ENCODE assay signal across 12 cellular contexts in genomic region chr3:72625616-72626337, GRCh38.
DNase-seq lines count a peak whose midpoint lies in the region; ATAC-seq and TF ChIP-seq lines count a peak whose summit lies in the region.
"Had no signal": no experiment of that assay in that cellular context is flagged by ENCODE, and none has a peak within 500 bp of the region (broad histone marks: within the 10 kb centered on the region; RNA-seq: fewer than 3 reads in every experiment).

No MANE protein-coding gene starts in this region.

- no peaks in the 10 kb centered on the region for H3K27me3 Mint-ChIP-seq in stimulated activated naive CD8-positive, alpha-beta T cell treated with anti-CD3 and anti-CD28 coated beads, Interleukin-15, amount 100 ng/mL, for 72 hours

- H3K9me3 ChIP-seq in upper lobe of right lung, result no peaks in the 10 kb centered on the region
- no peaks in the 10 kb centered on the region for H3K9me3 ChIP-seq in ascending aorta

- no peak overlapping the region for H3K4me2 ChIP-seq in mesendoderm (ENCODE audit: low read length)

- peaks cover 37% of the 10 kb centered on the region for H3K4me1 Mint-ChIP-seq in stimulated activated naive CD8-positive, alpha-beta T cell treated with anti-CD3 and anti-CD28 coated beads, Interleukin-15, amount 100 ng/mL, for 72 hours

- no peaks in the 10 kb centered on the region for H3K4me1 ChIP-seq in upper lobe of right lung
- H3K4me1 ChIP-seq in mesendoderm (ENCODE audit: control insufficient read depth, low read depth, low read length), result peaks cover 6% of the 10 kb centered on the region
- no peaks in the 10 kb centered on the region for H3K4me1 ChIP-seq in ascending aorta

- H4K5ac ChIP-seq in mesendoderm (ENCODE audit: low read length), result no peak overlapping the region

- DNase-seq in stimulated activated naive CD8-positive, alpha-beta T cell treated with anti-CD3 and anti-CD28 coated beads, Interleukin-15, Interleukin-2, amounts not matched to agents 100 U/mL and 50 U/mL, for 24 hours, result no peak
- DNase-seq in stimulated activated naive CD8-positive, alpha-beta T cell treated with anti-CD3 and anti-CD28 coated beads, Interleukin-15, amount 100 ng/mL, for 72 hours, result no peak
- peak; percentile 81 for DNase-seq in RPMI7951 (ENCODE audit: low read depth)
- peak; percentile 41 for DNase-seq in fibroblast of the conjunctiva (ENCODE audit: low read depth)
- DNase-seq in upper lobe of right lung, result no peak
- no peak for DNase-seq in hippocampal formation (lab: John Stamatoyannopoulos, UW)
- DNase-seq in mesendoderm, result no peak
- DNase-seq in ascending aorta (ENCODE audit: low spot score in 2 of 2), result no peak
- DNase-seq: anterior cingulate cortex; CD4-positive, CD25-positive, alpha-beta regulatory T cell; foreskin melanocyte; NCI-H1092 had no signal

- H3K4me3 Mint-ChIP-seq in stimulated activated naive CD8-positive, alpha-beta T cell treated with anti-CD3 and anti-CD28 coated beads, Interleukin-15, amount 100 ng/mL, for 72 hours, result no peak overlapping the region
- H3K4me3 Mint-ChIP-seq: CD4-positive, CD25-positive, alpha-beta regulatory T cell had no signal

- H4K8ac ChIP-seq in mesendoderm (ENCODE audit: low read depth, low read length), result no peak overlapping the region

- H2BK15ac ChIP-seq in mesendoderm (replicated peaks; ENCODE audit: low read depth), result no peak overlapping the region

- no peak overlapping the region for H3K27ac Mint-ChIP-seq in stimulated activated naive CD8-positive, alpha-beta T cell treated with anti-CD3 and anti-CD28 coated beads, Interleukin-15, amount 100 ng/mL, for 72 hours
- H3K27ac Mint-ChIP-seq: CD4-positive, CD25-positive, alpha-beta regulatory T cell had no signal

- H2AK5ac ChIP-seq in mesendoderm (ENCODE audit: low read length), result no peak overlapping the region

- ATAC-seq in stimulated activated naive CD8-positive, alpha-beta T cell treated with anti-CD3 and anti-CD28 coated beads, Interleukin-15, Interleukin-2, amounts not matched to agents 100 U/mL and 50 U/mL, for 24 hours, result peak; percentile 70
- no peak for ATAC-seq in stimulated activated naive CD8-positive, alpha-beta T cell treated with anti-CD3 and anti-CD28 coated beads, Interleukin-15, amount 100 ng/mL, for 72 hours
- peak; percentile 68 for ATAC-seq in upper lobe of right lung

- peaks cover 8 to 10% of the 10 kb centered on the region in 2 donors for H3K9me3 Mint-ChIP-seq in stimulated activated naive CD8-positive, alpha-beta T cell treated with anti-CD3 and anti-CD28 coated beads, Interleukin-15, amount 100 ng/mL, for 72 hours

- H3K23ac ChIP-seq in mesendoderm (ENCODE audit: low read length), result no peak overlapping the region

- no peak for TF ChIP-seq CTCF in upper lobe of right lung (IDR thresholded peaks at IDR 0.05)
- TF ChIP-seq CTCF in ascending aorta (IDR thresholded peaks at IDR 0.05), result no peak

- no peaks in the 10 kb centered on the region for H3K79me1 ChIP-seq in mesendoderm (ENCODE audit: low read length)

- intact Hi-C loops in upper lobe of right lung (cut with DNase I), result no loop called here
- intact Hi-C loops in ascending aorta (cut with DNase I), result no loop called here

- no peak overlapping the region for H3K9ac ChIP-seq in mesendoderm (ENCODE audit: low read length)

- no peak overlapping the region for H3K56ac ChIP-seq in mesendoderm (ENCODE audit: low read length)

- no peak overlapping the region for H3K18ac ChIP-seq in mesendoderm (ENCODE audit: low read length)

- no peak overlapping the region for H2BK120ac ChIP-seq in mesendoderm (ENCODE audit: low read depth, low read length)

- H3K4ac ChIP-seq in mesendoderm (ENCODE audit: low read depth, low read length), result no peak overlapping the region

- H3K79me2 ChIP-seq in mesendoderm (ENCODE audit: control insufficient read depth, insufficient read depth, low read length), result no peaks in the 10 kb centered on the region

- no peak overlapping the region for H2BK5ac ChIP-seq in mesendoderm (ENCODE audit: low read length)

- H3K27me3 ChIP-seq in upper lobe of right lung (no peaks in the 10 kb centered on the region), mesendoderm (ENCODE audit: insufficient read depth, low read length, poor library complexity) (no peaks in the 10 kb centered on the region), ascending aorta (no peaks in the 10 kb centered on the region)

- no CpG with 5 or more reads among the region's 14 CpGs for WGBS in mesendoderm (ENCODE audit: extremely low coverage, insufficient coverage, low lambda C conversion rate)

- no peak overlapping the region for H3K4me3 ChIP-seq in upper lobe of right lung
- H3K4me3 ChIP-seq in mesendoderm (ENCODE audit: low read length), result no peak overlapping the region
- no peak overlapping the region for H3K4me3 ChIP-seq in ascending aorta

- H3K27ac ChIP-seq in upper lobe of right lung (no peak overlapping the region), mesendoderm (ENCODE audit: low read depth, low read length) (no peak overlapping the region), ascending aorta (no peak overlapping the region)

- no peaks in the 10 kb centered on the region for H3K36me3 ChIP-seq in upper lobe of right lung
- H3K36me3 ChIP-seq in mesendoderm (ENCODE audit: control insufficient read depth, insufficient read depth, low read length), result no peaks in the 10 kb centered on the region
- H3K36me3 ChIP-seq in ascending aorta, result no peaks in the 10 kb centered on the region

Comparison
In these comparisons a context has a peak if more than half of its experiments do, and no peak if none do; other contexts are left out.
1. DNase-seq: peak in RPMI7951 (single experiment) and fibroblast of the conjunctiva (single experiment); none in stimulated activated naive CD8-positive, alpha-beta T cell treated with anti-CD3 and anti-CD28 coated beads, Interleukin-15, Interleukin-2, amounts not matched to agents 100 U/mL and 50 U/mL, for 24 hours (single experiment), stimulated activated naive CD8-positive, alpha-beta T cell treated with anti-CD3 and anti-CD28 coated beads, Interleukin-15, amount 100 ng/mL, for 72 hours (0 of 2), upper lobe of right lung (single experiment), hippocampal formation (0 of 2), mesendoderm (single experiment) and ascending aorta (0 of 2).